In the genomic region with DNA sequence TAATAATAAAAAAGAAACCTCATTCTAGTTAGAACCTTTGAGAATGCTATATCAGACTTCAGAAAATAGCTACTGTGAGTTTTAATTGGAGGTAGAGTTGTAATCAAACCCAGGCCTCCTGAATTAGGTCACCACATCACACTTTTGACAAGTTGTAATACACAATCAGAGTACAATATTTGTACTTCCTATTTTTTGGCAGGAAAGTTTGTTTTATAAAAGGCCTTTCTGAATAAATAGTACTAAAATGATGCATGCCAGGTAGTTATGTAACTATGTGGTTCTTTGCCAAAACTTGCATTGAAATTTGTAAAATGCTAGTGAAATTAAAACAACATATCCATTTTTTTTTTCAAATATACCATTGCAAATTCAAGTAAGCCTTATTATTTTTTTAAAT, we compare ENCODE assay signal across 21 cellular contexts. TPM values are rescaled to one million over a fixed set of nuclear protein-coding genes. Genes with fewer than 3 reads are reported as not detected.
DNase-seq lines count a peak whose midpoint lies in the region; ATAC-seq, FAIRE-seq and TF ChIP-seq lines count a peak whose summit lies in the region.
"Had no signal": no experiment of that assay in that cellular context is flagged by ENCODE, and none has a peak within 500 bp of the region (broad histone marks: within the 10 kb centered on the region; RNA-seq: fewer than 3 reads in every experiment).

No MANE protein-coding gene starts in this region.

- TF ChIP-seq POLR2A in HepG2 (IDR thresholded peaks at IDR 0.05; ENCODE audit: insufficient read depth in 1 of 2, low read depth in 2 of 2, low read length in 2 of 2) = no peak
- no peak for TF ChIP-seq POLR2A in sigmoid colon (IDR thresholded peaks at IDR 0.05)

- no peak for ATAC-seq in HepG2

- in situ Hi-C loops in HepG2 (cut with HindIII; ENCODE audit: extremely low pct_ligation_motif_present, low pct_unique_long_range_greater_than_20kb) = loop anchor here (5.0 kb wide), 1 partner anchor 291 kb away; no protein-coding TSS in a partner anchor

- H3K4me1 ChIP-seq in liver (ENCODE audit: control insufficient read depth in 4 of 4, insufficient read depth in 4 of 4, low read length in 3 of 4) = peaks cover 2 to 53% (median 43%) of the 10 kb centered on the region in 4 donors
- H3K4me1 ChIP-seq in HepG2 (ENCODE audit: insufficient read depth, low read length) = peaks cover 30% of the 10 kb centered on the region
- H3K4me1 ChIP-seq in sigmoid colon = peaks cover 0 to 37% (median 31%) of the 10 kb centered on the region in 4 donors

- FAIRE-seq in HepG2 (lab: Jason Lieb, UNC) = no peak
- FAIRE-seq in RCC 7860 (lab: Jason Lieb, UNC) = no peak
- FAIRE-seq: A204.1 had no signal

- TF ChIP-seq RAD21 in liver (IDR thresholded peaks at IDR 0.05) (peak; percentile 20 to 35), HepG2 (CRISPR knock-in tag; IDR thresholded peaks at IDR 0.05) (no peak)

- H3K36me3 ChIP-seq in liver (ENCODE audit: control insufficient read depth in 4 of 4, insufficient read depth in 3 of 4, low read depth in 1 of 4, low read length in 3 of 4) (no peaks in the 10 kb centered on the region), HepG2 (replicated peaks in 1 of 2; ENCODE audit: control insufficient read depth in 1 of 2, insufficient read depth in 2 of 2, low read length in 2 of 2) (no peaks in the 10 kb centered on the region), sigmoid colon (no peaks in the 10 kb centered on the region)
- H3K36me3 ChIP-seq: Peyer's patch had no signal

- CTCF ChIA-PET in HepG2 (lab: Yijun Ruan, JAX; ENCODE audit: low intra/inter-chr PET ratio, low total read pairs) = no interaction called here

- intact Hi-C loops in HepG2 (cut with micrococcal nuclease; ENCODE audit: unreplicated experiment) (loop anchor here (10.0 kb wide), 1 partner anchor 474 kb away; no protein-coding TSS in a partner anchor), sigmoid colon (cut with DNase I) (loop anchor here (5.0 kb wide), 2 partner anchors 54 to 411 kb away; a partner anchor contains a TSS)

- H3K4me2 ChIP-seq in HepG2 (ENCODE audit: low read depth, low read length) = no peak overlapping the region

- POLR2A ChIA-PET in HepG2 (lab: Yijun Ruan, JAX) = no interaction called here

- DNase-seq in HepG2 (ENCODE audit: low spot score) (no peak), fibroblast of peridontal ligament (ENCODE audit: extremely low read depth) (peak; percentile 66), sigmoid colon (no peak), HUDEP-2 (lab: John Stamatoyannopoulos, UW; ENCODE audit: unreplicated experiment in 76 of 76) (no peak), MV-4-11 (lab: John Stamatoyannopoulos, UW) (no peak), RCC 7860 (ENCODE audit: low spot score) (no peak)
- no peak for DNase-seq in effector CD4-positive, alpha-beta T cell
- DNase-seq: CD4-positive, alpha-beta T cell; GF-D8; GM23248; HCEC 1CT; MM.1S; NCI-H1105; NCI-H2081 treated with DMSO at 0.1 percent for 48 hours; NCI-H446 treated with DMSO at 0.1 percent for 48 hours; Peyer's patch; SHP77 had no signal

- no peaks in the 10 kb centered on the region for H3K79me2 ChIP-seq in HepG2 (ENCODE audit: insufficient read depth, low read length)

- H3K9ac ChIP-seq in liver (ENCODE audit: low read depth in 1 of 2, low read length in 2 of 2) (no peak overlapping the region), HepG2 (ENCODE audit: insufficient read depth, low read depth, low read length) (no peak overlapping the region)
- H3K9ac ChIP-seq: GM23248 had no signal

- H3K27ac ChIP-seq in liver (ENCODE audit: low read depth in 1 of 2, low read length in 2 of 2) = peak overlapping the region; percentile 25 to 47
- H3K27ac ChIP-seq in HepG2 (ENCODE audit: extremely low read length, insufficient read depth, low read length) = no peak overlapping the region
- peak overlapping the region; percentile 2 to 55 (median 44) for H3K27ac ChIP-seq in sigmoid colon
- H3K27ac ChIP-seq: GM23248, Peyer's patch had no signal

- TF ChIP-seq CTCF in liver (IDR thresholded peaks at IDR 0.05; ENCODE audit: low read depth, low read length, missing input control) (no peak), HepG2 (CRISPR knock-in tag; IDR thresholded peaks at IDR 0.05) (no peak), sigmoid colon (IDR thresholded peaks at IDR 0.05) (no peak)

- no peak overlapping the region for H3K4me3 ChIP-seq in liver (ENCODE audit: low read depth in 1 of 3, low read length in 3 of 3)
- H3K4me3 ChIP-seq in HepG2 (replicated peaks in 1 of 3; ENCODE audit: insufficient read depth in 1 of 3, low read depth in 2 of 3, low read length in 3 of 3) = no peak overlapping the region
- H3K4me3 ChIP-seq in sigmoid colon = no peak overlapping the region
- H3K4me3 ChIP-seq: GM23248, Peyer's patch had no signal

- H3K9me3 ChIP-seq in liver (ENCODE audit: control insufficient read depth in 4 of 4, low read length in 3 of 4) (no peaks in the 10 kb centered on the region), HepG2 (ENCODE audit: low read length) (no peaks in the 10 kb centered on the region), sigmoid colon (no peaks in the 10 kb centered on the region)
- H3K9me3 ChIP-seq: Peyer's patch had no signal

- H4K20me1 ChIP-seq in HepG2 (ENCODE audit: insufficient read depth, low read length) = no peaks in the 10 kb centered on the region

- no peak overlapping the region for H2AFZ ChIP-seq in HepG2 (ENCODE audit: low read length)
- H2AFZ ChIP-seq: GM23248 had no signal

- no peaks in the 10 kb centered on the region for H3K27me3 ChIP-seq in liver (ENCODE audit: control insufficient read depth in 4 of 4, insufficient read depth in 4 of 4, low read length in 3 of 4)
- no peaks in the 10 kb centered on the region for H3K27me3 ChIP-seq in HepG2 (ENCODE audit: control insufficient read depth in 1 of 2, insufficient read depth in 2 of 2, low read length in 2 of 2)
- no peaks in the 10 kb centered on the region for H3K27me3 ChIP-seq in sigmoid colon
- H3K27me3 ChIP-seq: Peyer's patch had no signal

- TF ChIP-seq EP300 in HepG2 (IDR thresholded peaks at IDR 0.05; ENCODE audit: low read depth in 2 of 2, low read length in 2 of 2) = no peak
- no peak for TF ChIP-seq EP300 in HepG2 (CRISPR knock-in tag; IDR thresholded peaks at IDR 0.05; ENCODE audit: borderline replicate concordance)
- no peak for TF ChIP-seq EP300 in sigmoid colon (IDR thresholded peaks at IDR 0.05)

- BruUV-seq in HepG2 (replicated peaks; lab: Mats Ljungman, UMichigan) = no TSS peak

RNA-seq across cellular contexts. Expression of a gene that starts 26.8 kb away (rescaled TPM):
- total RNA-seq in liver (under 1 TPM in 1 of 2 donors, not detected in 1; under 0.01 TPM), HepG2 (2016; rRNA removed; fragmentation: Illumina TruSeq; extraction: Trizol) (not detected in 2 replicates), sigmoid colon (not detected)
- polyA plus RNA-seq in liver (not detected), HepG2 (2011; rRNA removed) (not detected in 2 replicates), sigmoid colon (under 1 TPM in 2 of 3 donors, not detected in 1; 0.03 to 0.60 TPM)
- not detected in 2 replicates for total RNA-seq in HepG2 (2016; cell fraction: cytosol; rRNA removed; fragmentation: Illumina TruSeq; extraction: Trizol; ENCODE audit: low read depth)
- total RNA-seq in HepG2 (2016; cell fraction: insoluble cytoplasmic fraction; rRNA removed; fragmentation: Illumina TruSeq; extraction: Trizol) = not detected in 2 replicates
- not detected in 2 replicates for total RNA-seq in HepG2 (2016; cell fraction: membrane; rRNA removed; fragmentation: Illumina TruSeq; extraction: Trizol)
- not detected in 2 replicates for total RNA-seq in HepG2 (2016; cell fraction: nucleus; rRNA removed; fragmentation: Illumina TruSeq; extraction: Trizol)
- polyA plus RNA-seq in HepG2 (2011; cell fraction: cytosol; rRNA removed) = not detected in 2 replicates
- polyA plus RNA-seq in HepG2 (2011; cell fraction: nucleus; rRNA removed) = not detected in 2 replicates
- not detected in 2 replicates for polyA plus RNA-seq in HepG2 (2012)
- not detected in 2 replicates for polyA plus RNA-seq in HepG2 (2016; cell fraction: cytosol; fragmentation: Illumina TruSeq; extraction: Trizol; ENCODE audit: low read depth)
- not detected in 2 replicates for polyA plus RNA-seq in HepG2 (2016; cell fraction: insoluble cytoplasmic fraction; fragmentation: Illumina TruSeq; extraction: Trizol; ENCODE audit: low read depth)
- polyA plus RNA-seq in HepG2 (2016; cell fraction: membrane; fragmentation: Illumina TruSeq; extraction: Trizol; ENCODE audit: low read depth) = not detected in 2 replicates
- not detected in 2 replicates for polyA plus RNA-seq in HepG2 (2016; cell fraction: nucleus; fragmentation: Illumina TruSeq; extraction: Trizol; ENCODE audit: insufficient read depth, low read depth)
- not detected in 2 replicates for polyA minus RNA-seq in HepG2 (2011; rRNA and poly(A)+ RNA removed; ENCODE audit: low replicate concordance)
- polyA minus RNA-seq in HepG2 (2011; cell fraction: cytosol; rRNA and poly(A)+ RNA removed) = not detected in 2 replicates
- not detected in 2 replicates for polyA minus RNA-seq in HepG2 (2011; cell fraction: nucleus; rRNA and poly(A)+ RNA removed)
- total RNA-seq: CD4-positive, alpha-beta T cell; GM23248; LHCN-M2; Peyer's patch had no signal
- polyA plus RNA-seq: BJ, GM23248 had no signal

RNA-seq across cellular contexts. Expression of a gene that starts 55.8 kb away (rescaled TPM):
- total RNA-seq in liver (10 to 100 TPM in 1 of 2 donors, under 1 TPM in 1; 0.84 to 74.3 TPM), HepG2 (2016; rRNA removed; fragmentation: Illumina TruSeq; extraction: Trizol) (not detected in 2 replicates), sigmoid colon (10 to 100 TPM in 3 of 4 donors, 1 to 10 TPM in 1; 2.6 to 25.3 (median 15.9) TPM)
- polyA plus RNA-seq in liver (100 to 1,000 TPM in 1 of 2 donors, 10 to 100 TPM in 1; 88.3 to 374 TPM), HepG2 (2011; rRNA removed) (not detected in 2 replicates), sigmoid colon (100 to 1,000 TPM in 2 of 3 donors, 10 to 100 TPM in 1; 94.4 to 311 (median 283) TPM)
- total RNA-seq in HepG2 (2016; cell fraction: cytosol; rRNA removed; fragmentation: Illumina TruSeq; extraction: Trizol; ENCODE audit: low read depth) = not detected in 2 replicates
- not detected in 2 replicates for total RNA-seq in HepG2 (2016; cell fraction: insoluble cytoplasmic fraction; rRNA removed; fragmentation: Illumina TruSeq; extraction: Trizol)
- total RNA-seq in HepG2 (2016; cell fraction: membrane; rRNA removed; fragmentation: Illumina TruSeq; extraction: Trizol) = not detected in 2 replicates
- not detected in 2 replicates for total RNA-seq in HepG2 (2016; cell fraction: nucleus; rRNA removed; fragmentation: Illumina TruSeq; extraction: Trizol)
- polyA plus RNA-seq in HepG2 (2011; cell fraction: cytosol; rRNA removed) = not detected in 2 replicates
- polyA plus RNA-seq in HepG2 (2011; cell fraction: nucleus; rRNA removed) = 0.21 TPM in 1 of 2 replicates, not detected in the other
- 0.11 TPM in 2 replicates for polyA plus RNA-seq in HepG2 (2012)
- not detected in 2 replicates for polyA plus RNA-seq in HepG2 (2016; cell fraction: cytosol; fragmentation: Illumina TruSeq; extraction: Trizol; ENCODE audit: low read depth)
- polyA plus RNA-seq in HepG2 (2016; cell fraction: insoluble cytoplasmic fraction; fragmentation: Illumina TruSeq; extraction: Trizol; ENCODE audit: low read depth) = not detected in 2 replicates
- polyA plus RNA-seq in HepG2 (2016; cell fraction: membrane; fragmentation: Illumina TruSeq; extraction: Trizol; ENCODE audit: low read depth) = not detected in 2 replicates
- polyA plus RNA-seq in HepG2 (2016; cell fraction: nucleus; fragmentation: Illumina TruSeq; extraction: Trizol; ENCODE audit: insufficient read depth, low read depth) = not detected in 2 replicates
- polyA minus RNA-seq in HepG2 (2011; rRNA and poly(A)+ RNA removed; ENCODE audit: low replicate concordance) = not detected in 2 replicates
- not detected in 2 replicates for polyA minus RNA-seq in HepG2 (2011; cell fraction: cytosol; rRNA and poly(A)+ RNA removed)
- polyA minus RNA-seq in HepG2 (2011; cell fraction: nucleus; rRNA and poly(A)+ RNA removed) = not detected in 2 replicates
- total RNA-seq: CD4-positive, alpha-beta T cell; GM23248; LHCN-M2 had no signal
- polyA plus RNA-seq: GM23248 had no signal
